Comparison of ENCODE assay signal across 1 cellular context in the genomic region with DNA sequence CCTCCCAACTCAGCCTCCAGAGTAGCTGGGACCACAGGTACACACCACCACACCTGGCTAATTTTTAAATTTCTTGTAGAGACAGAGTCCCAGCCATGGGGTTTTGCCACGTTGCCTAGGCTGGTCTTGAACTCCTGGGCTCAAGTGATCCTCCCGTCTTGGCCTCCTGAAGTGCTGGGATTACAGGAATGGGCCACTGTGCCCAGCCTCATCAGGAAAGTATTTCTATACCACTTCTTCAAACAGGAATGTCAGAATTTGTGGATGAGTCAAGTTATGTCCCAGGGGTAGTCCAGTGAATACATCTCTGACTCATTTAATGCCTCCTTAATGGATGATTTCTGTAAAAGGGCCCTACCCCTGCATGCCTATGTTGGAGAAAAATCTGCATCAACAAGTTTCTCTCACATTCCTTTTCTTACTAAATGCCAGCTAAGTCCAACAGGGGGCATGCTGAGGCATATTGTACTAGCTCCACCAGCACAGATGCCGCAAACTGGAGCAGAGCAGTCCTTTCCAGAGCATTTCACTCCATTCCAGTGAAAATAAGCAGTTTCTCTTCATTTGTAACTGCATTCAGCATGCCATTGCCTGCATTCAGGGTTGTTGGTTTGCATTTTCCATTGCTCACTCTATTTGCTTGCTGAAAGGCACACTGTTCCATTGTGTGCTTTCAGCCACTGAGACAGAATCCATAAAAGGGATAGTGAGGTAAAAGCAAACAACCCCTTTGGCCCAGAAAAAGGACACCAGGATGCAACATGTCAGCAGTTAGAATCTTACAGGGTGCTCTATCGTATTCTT.
A peak's percentile ranks its signal among the peaks of the same experiment; 100 is the strongest.
TF ChIP-seq lines count a peak whose summit lies in the region.

No MANE protein-coding gene starts in this region.

TF ChIP-seq in HEK293, 187 proteins besides CTCF, POLR2A, EP300 and RAD21 (continued from another document):
- TF ChIP-seq ZNF280D (tag by site-specific recombination; IDR thresholded peaks at IDR 0.05) (no peak), ZNF558 (tag by site-specific recombination; IDR thresholded peaks at IDR 0.05) (no peak), ZNF610 (tag by site-specific recombination; IDR thresholded peaks at IDR 0.05; ENCODE audit: borderline replicate concordance) (no peak), SETDB1 (IDR thresholded peaks at IDR 0.05; ENCODE audit: insufficient read length, low read length) (no peak), KLF8 (tag by site-specific recombination; IDR thresholded peaks at IDR 0.05) (no peak), ZNF184 (tag by site-specific recombination; IDR thresholded peaks at IDR 0.05) (no peak; the same call in 1 of the 2 replicates), ZNF629 (tag by site-specific recombination; IDR thresholded peaks at IDR 0.05) (peak; percentile 46; the same call in 1 of the 2 replicates), ZNF274 (IDR thresholded peaks at IDR 0.05; ENCODE audit: low read length) (no peak), ZNF274 (tag by site-specific recombination; IDR thresholded peaks at IDR 0.05; ENCODE audit: borderline replicate concordance) (no peak), TCF7L2 (IDR thresholded peaks at IDR 0.05; ENCODE audit: borderline replicate concordance, low read depth, low read length) (no peak), GLI2 (tag by site-specific recombination; IDR thresholded peaks at IDR 0.05; ENCODE audit: borderline replicate concordance, low read depth) (no peak), KLF17 (tag by site-specific recombination; IDR thresholded peaks at IDR 0.05) (no peak), BCL6B (tag by site-specific recombination; IDR thresholded peaks at IDR 0.05) (no peak), ZNF302 (tag by site-specific recombination; IDR thresholded peaks at IDR 0.05; ENCODE audit: low read depth) (no peak), ZNF10 (tag by site-specific recombination; IDR thresholded peaks at IDR 0.05) (peak; percentile 82; the same call in 1 of the 2 replicates), ZNF791 (tag by site-specific recombination; IDR thresholded peaks at IDR 0.05) (no peak), ZNF211 (tag by site-specific recombination; IDR thresholded peaks at IDR 0.05; ENCODE audit: low read depth) (no peak), YY1 (tag by site-specific recombination; IDR thresholded peaks at IDR 0.05) (no peak), ZNF768 (tag by site-specific recombination; IDR thresholded peaks at IDR 0.05) (no peak), ZNF76 (tag by site-specific recombination; IDR thresholded peaks at IDR 0.05; ENCODE audit: borderline replicate concordance, low read depth) (no peak), ZNF223 (tag by site-specific recombination; IDR thresholded peaks at IDR 0.05) (no peak), ZNF37A (tag by site-specific recombination; IDR thresholded peaks at IDR 0.05) (no peak), PRDM6 (tag by site-specific recombination; IDR thresholded peaks at IDR 0.05) (peak; percentile 37; the same call in 1 of the 2 replicates), TRIM28 (IDR thresholded peaks at IDR 0.05; ENCODE audit: borderline replicate concordance, low read length) (0 out of 2 replicates have a peak, but pooled peaks have one; percentile 24), WT1 (tag by site-specific recombination; IDR thresholded peaks at IDR 0.05) (peak; percentile 20; the same call in 1 of the 2 replicates), SCRT1 (tag by site-specific recombination; IDR thresholded peaks at IDR 0.05; ENCODE audit: borderline replicate concordance) (peak; percentile 86), KLF10 (tag by site-specific recombination; IDR thresholded peaks at IDR 0.05) (no peak), ZNF132 (tag by site-specific recombination; IDR thresholded peaks at IDR 0.05; ENCODE audit: borderline replicate concordance) (no peak)
- TF ChIP-seq, protein P1, sequence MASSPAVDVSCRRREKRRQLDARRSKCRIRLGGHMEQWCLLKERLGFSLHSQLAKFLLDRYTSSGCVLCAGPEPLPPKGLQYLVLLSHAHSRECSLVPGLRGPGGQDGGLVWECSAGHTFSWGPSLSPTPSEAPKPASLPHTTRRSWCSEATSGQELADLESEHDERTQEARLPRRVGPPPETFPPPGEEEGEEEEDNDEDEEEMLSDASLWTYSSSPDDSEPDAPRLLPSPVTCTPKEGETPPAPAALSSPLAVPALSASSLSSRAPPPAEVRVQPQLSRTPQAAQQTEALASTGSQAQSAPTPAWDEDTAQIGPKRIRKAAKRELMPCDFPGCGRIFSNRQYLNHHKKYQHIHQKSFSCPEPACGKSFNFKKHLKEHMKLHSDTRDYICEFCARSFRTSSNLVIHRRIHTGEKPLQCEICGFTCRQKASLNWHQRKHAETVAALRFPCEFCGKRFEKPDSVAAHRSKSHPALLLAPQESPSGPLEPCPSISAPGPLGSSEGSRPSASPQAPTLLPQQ (tag by site-specific recombination; IDR thresholded peaks at IDR 0.05): peak; percentile 79
- TF ChIP-seq, protein P2, sequence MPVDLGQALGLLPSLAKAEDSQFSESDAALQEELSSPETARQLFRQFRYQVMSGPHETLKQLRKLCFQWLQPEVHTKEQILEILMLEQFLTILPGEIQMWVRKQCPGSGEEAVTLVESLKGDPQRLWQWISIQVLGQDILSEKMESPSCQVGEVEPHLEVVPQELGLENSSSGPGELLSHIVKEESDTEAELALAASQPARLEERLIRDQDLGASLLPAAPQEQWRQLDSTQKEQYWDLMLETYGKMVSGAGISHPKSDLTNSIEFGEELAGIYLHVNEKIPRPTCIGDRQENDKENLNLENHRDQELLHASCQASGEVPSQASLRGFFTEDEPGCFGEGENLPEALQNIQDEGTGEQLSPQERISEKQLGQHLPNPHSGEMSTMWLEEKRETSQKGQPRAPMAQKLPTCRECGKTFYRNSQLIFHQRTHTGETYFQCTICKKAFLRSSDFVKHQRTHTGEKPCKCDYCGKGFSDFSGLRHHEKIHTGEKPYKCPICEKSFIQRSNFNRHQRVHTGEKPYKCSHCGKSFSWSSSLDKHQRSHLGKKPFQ (tag by site-specific recombination; IDR thresholded peaks at IDR 0.05): no peak
- TF ChIP-seq, protein P3, sequence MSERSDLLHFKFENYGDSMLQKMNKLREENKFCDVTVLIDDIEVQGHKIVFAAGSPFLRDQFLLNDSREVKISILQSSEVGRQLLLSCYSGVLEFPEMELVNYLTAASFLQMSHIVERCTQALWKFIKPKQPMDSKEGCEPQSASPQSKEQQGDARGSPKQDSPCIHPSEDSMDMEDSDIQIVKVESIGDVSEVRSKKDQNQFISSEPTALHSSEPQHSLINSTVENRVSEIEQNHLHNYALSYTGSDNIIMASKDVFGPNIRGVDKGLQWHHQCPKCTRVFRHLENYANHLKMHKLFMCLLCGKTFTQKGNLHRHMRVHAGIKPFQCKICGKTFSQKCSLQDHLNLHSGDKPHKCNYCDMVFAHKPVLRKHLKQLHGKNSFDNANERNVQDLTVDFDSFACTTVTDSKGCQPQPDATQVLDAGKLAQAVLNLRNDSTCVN (tag by site-specific recombination; optimal IDR thresholded peaks at IDR 0.05): no peak
